ENCODE assay signal across 8 cellular contexts in the genomic region with DNA sequence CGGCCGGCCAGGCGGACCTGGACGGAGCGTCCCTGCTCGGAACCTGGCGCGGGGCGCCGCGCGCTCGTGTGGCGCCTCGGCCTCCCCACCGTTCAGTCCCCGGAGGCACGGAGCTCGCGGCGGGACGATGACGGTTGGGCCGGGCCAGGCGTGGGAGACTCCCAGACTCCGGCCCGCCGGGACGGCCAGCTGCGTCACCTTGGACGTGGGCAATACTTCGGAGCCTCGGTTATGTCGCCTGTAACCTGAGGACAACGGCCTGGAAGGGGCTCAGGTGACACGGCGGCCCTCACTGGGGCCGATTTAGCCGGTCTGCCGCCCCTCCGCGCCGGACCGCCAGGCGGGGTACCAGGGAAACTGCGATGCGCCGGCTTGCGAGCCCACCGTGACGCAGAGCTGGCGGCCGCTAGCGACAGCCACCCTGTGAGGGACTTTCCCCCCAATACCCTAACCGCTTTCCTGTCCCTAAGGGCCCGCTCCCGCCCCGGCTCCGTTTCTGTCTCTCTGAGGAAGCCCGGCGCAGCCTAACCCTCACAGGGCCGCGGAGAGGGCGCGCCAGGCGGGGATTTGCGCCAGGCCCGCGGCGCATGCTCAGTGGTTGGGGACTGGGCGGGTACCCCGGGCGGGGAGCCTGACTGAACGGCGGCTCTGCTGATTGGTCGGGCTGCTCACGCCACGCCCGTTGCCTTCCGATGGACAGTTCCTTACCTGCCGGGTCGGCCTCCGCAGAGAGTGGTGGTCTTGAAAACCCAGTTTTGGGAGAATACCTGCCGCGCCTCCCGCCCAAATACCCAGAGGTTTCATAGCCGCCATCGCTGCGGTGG.
DNase-seq lines count a peak whose midpoint lies in the region; ATAC-seq, FAIRE-seq and TF ChIP-seq lines count a peak whose summit lies in the region.

No MANE protein-coding gene starts in this region.

- no peaks in the 10 kb centered on the region for H3K9me3 Mint-ChIP-seq in CD4-positive, CD25-positive, alpha-beta regulatory T cell

- peak overlapping the region; percentile 92 for H3K4me3 ChIP-seq in CD4-positive, CD25-positive, alpha-beta regulatory T cell (ENCODE audit: low read depth, low read length)
- H3K4me3 ChIP-seq in endothelial cell of umbilical vein (replicated peaks in 1 of 3; ENCODE audit: insufficient read depth in 1 of 3, low read depth in 1 of 3, low read length in 3 of 3): peak overlapping the region; percentile 61 to 65 (median 63)

- H3K79me2 ChIP-seq in endothelial cell of umbilical vein (ENCODE audit: control insufficient read depth, insufficient read depth, low read length): peaks cover 8% of the 10 kb centered on the region

- no peaks in the 10 kb centered on the region for H3K27me3 ChIP-seq in CD4-positive, CD25-positive, alpha-beta regulatory T cell (ENCODE audit: control insufficient read depth, insufficient read depth, low read length)
- no peaks in the 10 kb centered on the region for H3K27me3 ChIP-seq in endothelial cell of umbilical vein (ENCODE audit: control insufficient read depth in 2 of 2, insufficient read depth in 2 of 2, low read length in 2 of 2)

- H3K4me3 Mint-ChIP-seq in CD4-positive, CD25-positive, alpha-beta regulatory T cell: peak overlapping the region; percentile 97 to 99 (median 98)

- H3K9me1 ChIP-seq in endothelial cell of umbilical vein (replicated peaks; ENCODE audit: control insufficient read depth, extremely low read depth, insufficient read depth, low read length): no peaks in the 10 kb centered on the region

- H3K4me1 ChIP-seq in CD4-positive, CD25-positive, alpha-beta regulatory T cell (ENCODE audit: control insufficient read depth, insufficient read depth, low read length, poor library complexity, severe bottlenecking): peaks cover 33% of the 10 kb centered on the region
- peaks cover 19% of the 10 kb centered on the region for H3K4me1 ChIP-seq in endothelial cell of umbilical vein (ENCODE audit: control insufficient read depth, extremely low read depth, insufficient read depth, low read length)

- H3K27ac ChIP-seq in CD4-positive, CD25-positive, alpha-beta regulatory T cell (ENCODE audit: insufficient read depth, low read length, poor library complexity, severe bottlenecking): peak overlapping the region; percentile 92
- peak overlapping the region; percentile 20 for H3K27ac ChIP-seq in endothelial cell of umbilical vein (ENCODE audit: insufficient read depth, low read depth, low read length)

- peaks cover 4% of the 10 kb centered on the region for H3K27me3 Mint-ChIP-seq in CD4-positive, CD25-positive, alpha-beta regulatory T cell

- H3K9me3 ChIP-seq in CD4-positive, CD25-positive, alpha-beta regulatory T cell (ENCODE audit: control insufficient read depth in 2 of 2, low read length in 2 of 2): no peaks in the 10 kb centered on the region
- H3K9me3 ChIP-seq in endothelial cell of umbilical vein (replicated peaks; ENCODE audit: control insufficient read depth, insufficient read depth, low read length): no peaks in the 10 kb centered on the region

- CTCF ChIA-PET in endothelial cell of umbilical vein (lab: Charles Lee): interaction anchor here (1.1 to 1.9 kb wide), 6 partner anchors 14 to 247 kb away, joined by 3 to 5 read pairs (median 3); no protein-coding TSS in a partner anchor

- ATAC-seq in CD4-positive, CD25-positive, alpha-beta regulatory T cell (ENCODE audit: low read depth in 2 of 2): peak; percentile 80 to 86
- peak; percentile 77 for ATAC-seq in GM19455 (IDR thresholded peaks at IDR 0.05; ENCODE audit: unreplicated experiment)
- ATAC-seq in HG03575 (IDR thresholded peaks at IDR 0.05; ENCODE audit: extremely low read depth, insufficient number of reproducible peaks, low FRiP score, unreplicated experiment): peak; percentile 55

- POLR2A ChIA-PET in endothelial cell of umbilical vein (lab: Charles Lee): no interaction called here

- peak; percentile 98 for FAIRE-seq in endothelial cell of umbilical vein (lab: Jason Lieb, UNC)

- DNase-seq in CD4-positive, CD25-positive, alpha-beta regulatory T cell: peak; percentile 88 to 96 (median 91)
- DNase-seq in NK-92 (lab: John Stamatoyannopoulos, UW; ENCODE audit: unreplicated experiment) (peak; percentile 59), activated T-cell treated with anti-CD3 and anti-CD28 coated beads for 1 hour (ENCODE audit: low read depth) (peak; percentile 92), endothelial cell of umbilical vein (ENCODE audit: low read depth, low spot score) (peak; percentile 88), midbrain (lab: John Stamatoyannopoulos, UW) (peak; percentile 92)
- DNase-seq in stimulated activated CD8-positive, alpha-beta memory T cell treated with anti-CD3 and anti-CD28 coated beads, Interleukin-15, amount 100 ng/mL, for 48 hours (ENCODE audit: low read depth in 2 of 2): peak; percentile 90

- dilution Hi-C loops in endothelial cell of umbilical vein (cut with MboI; ENCODE audit: extremely low pct_ligation_motif_present, low sequenced_read_pairs): no loop called here

- H3K27ac Mint-ChIP-seq in CD4-positive, CD25-positive, alpha-beta regulatory T cell: peak overlapping the region; percentile 97 to 99 (median 97)

- no peaks in the 10 kb centered on the region for H4K20me1 ChIP-seq in endothelial cell of umbilical vein (replicated peaks; ENCODE audit: control insufficient read depth, extremely low read depth, insufficient read depth, low read length)

- intact Hi-C loops in endothelial cell of umbilical vein (cut with micrococcal nuclease): loop anchor here (2.0 to 10.0 kb wide), 5 partner anchors 37 to 177 kb away; partner anchors contain the start of genes DOCK9 and UBAC2

- peak overlapping the region; percentile 81 for H2AFZ ChIP-seq in endothelial cell of umbilical vein (ENCODE audit: low read depth, low read length)

- H3K4me2 ChIP-seq in endothelial cell of umbilical vein (ENCODE audit: insufficient read depth, low read length): peak overlapping the region; percentile 66

- no TSS peak for BruUV-seq in endothelial cell of umbilical vein (replicated peaks; lab: Mats Ljungman, UMichigan)

- no peaks in the 10 kb centered on the region for H3K36me3 Mint-ChIP-seq in CD4-positive, CD25-positive, alpha-beta regulatory T cell

- H3K9ac ChIP-seq in endothelial cell of umbilical vein (replicated peaks; ENCODE audit: extremely low read depth, insufficient read depth, low read length): peak overlapping the region; percentile 64

- peaks cover 15 to 48% (median 36%) of the 10 kb centered on the region in 4 donors for H3K4me1 Mint-ChIP-seq in CD4-positive, CD25-positive, alpha-beta regulatory T cell

- peak in 1 of 2 donors; percentile 45 for TF ChIP-seq CTCF in endothelial cell of umbilical vein (IDR thresholded peaks at IDR 0.05; ENCODE audit: extremely low read depth in 1 of 2, insufficient read depth in 1 of 2, low read depth in 1 of 2, low read length in 2 of 2)

- no peaks in the 10 kb centered on the region for H3K36me3 ChIP-seq in CD4-positive, CD25-positive, alpha-beta regulatory T cell (ENCODE audit: control insufficient read depth, insufficient read depth, low read length)
- H3K36me3 ChIP-seq in endothelial cell of umbilical vein (ENCODE audit: control insufficient read depth in 2 of 2, extremely low read depth in 1 of 2, insufficient read depth in 2 of 2, low read length in 2 of 2): no peaks in the 10 kb centered on the region

- TF ChIP-seq POLR2A in endothelial cell of umbilical vein (IDR thresholded peaks at IDR 0.05; ENCODE audit: low read depth, low read length): no peak

TF ChIP-seq in endothelial cell of umbilical vein, 7 proteins besides CTCF, POLR2A, EP300 and RAD21:
- no peak for TF ChIP-seq EZH2 (IDR thresholded peaks at IDR 0.05; ENCODE audit: borderline replicate concordance, low read depth, low read length, severe bottlenecking)
- peak; percentile 28 for TF ChIP-seq POLR2AphosphoS5 (IDR thresholded peaks at IDR 0.05; ENCODE audit: insufficient read depth, low read depth, low read length)
- no peak for TF ChIP-seq MYC (IDR thresholded peaks at IDR 0.05; ENCODE audit: low read depth, low read length)
- no peak for TF ChIP-seq JUN (IDR thresholded peaks at IDR 0.05; ENCODE audit: borderline replicate concordance, insufficient read depth, insufficient read length, low read depth)

Comparison
In these comparisons a context has a peak if more than half of its experiments do, and no peak if none do; other contexts are left out.
1. Peak in every context shown above with its lines: DNase-seq, ATAC-seq, H3K4me3 ChIP-seq and H3K27ac ChIP-seq.